21 cellular contexts compared by ENCODE assay signal in genomic region chr7:155984609-155985405, GRCh38.
DNase-seq lines count a peak whose midpoint lies in the region; ATAC-seq and TF ChIP-seq lines count a peak whose summit lies in the region.
"Had no signal": no experiment of that assay in that cellular context is flagged by ENCODE, and none has a peak within 500 bp of the region (broad histone marks: within the 10 kb centered on the region; RNA-seq: fewer than 3 reads in every experiment).

No MANE protein-coding gene starts in this region.

- no peak overlapping the region for H3K4me3 ChIP-seq in upper lobe of right lung

- H3K9me3 Mint-ChIP-seq in activated T-cell treated with anti-CD3 and anti-CD28 coated beads, Interleukin-2, amount 50 U/mL, for 4 hours: peaks cover 5% of the 10 kb centered on the region
- peaks cover 5% of the 10 kb centered on the region for H3K9me3 Mint-ChIP-seq in activated T-cell treated with anti-CD3 and anti-CD28 coated beads, Interleukin-2, amount 50 U/mL, for 24 hours
- peaks cover 6% of the 10 kb centered on the region for H3K9me3 Mint-ChIP-seq in chondrocyte (ENCODE audit: low read depth)

- peak; percentile 3 for DNase-seq in activated T-cell treated with anti-CD3 and anti-CD28 coated beads, Interleukin-2, amount 50 U/mL, for 4 hours
- no peak for DNase-seq in activated T-cell treated with anti-CD3 and anti-CD28 coated beads, Interleukin-2, amount 50 U/mL, for 24 hours
- DNase-seq in chondrocyte (ENCODE audit: low spot score) (peak; percentile 58), mesenteric fat pad (ENCODE audit: low spot score) (peak; percentile 60), upper lobe of right lung (peak; percentile 38), NCI-H2081 (lab: John Stamatoyannopoulos, UW) (no peak), sciatic nerve (ENCODE audit: low spot score) (no peak)
- DNase-seq: AML-193, DMS53, GOT3, KG1, NCI-H1092 treated with DMSO at 0.1 percent for 48 hours, NCI-H1436 treated with DMSO at 0.1 percent for 48 hours, NCI-H1930, NCI-H226, NCI-H524, NCI-H774 had no signal

- H3K27ac Mint-ChIP-seq in activated T-cell treated with anti-CD3 and anti-CD28 coated beads, Interleukin-2, amount 50 U/mL, for 24 hours: no peak overlapping the region
- H3K27ac Mint-ChIP-seq in chondrocyte (ENCODE audit: unreplicated experiment): no peak overlapping the region

- H3K27me3 Mint-ChIP-seq in activated T-cell treated with anti-CD3 and anti-CD28 coated beads, Interleukin-2, amount 50 U/mL, for 4 hours (ENCODE audit: low read depth): peaks cover 6% of the 10 kb centered on the region
- H3K27me3 Mint-ChIP-seq in activated T-cell treated with anti-CD3 and anti-CD28 coated beads, Interleukin-2, amount 50 U/mL, for 24 hours: peaks cover 13% of the 10 kb centered on the region
- peaks cover 34% of the 10 kb centered on the region for H3K27me3 Mint-ChIP-seq in chondrocyte (ENCODE audit: low read depth)

- H3K36me3 Mint-ChIP-seq in activated T-cell treated with anti-CD3 and anti-CD28 coated beads, Interleukin-2, amount 50 U/mL, for 4 hours (ENCODE audit: insufficient read depth): no peaks in the 10 kb centered on the region
- H3K36me3 Mint-ChIP-seq in activated T-cell treated with anti-CD3 and anti-CD28 coated beads, Interleukin-2, amount 50 U/mL, for 24 hours (ENCODE audit: low read depth): no peaks in the 10 kb centered on the region
- H3K36me3 Mint-ChIP-seq in chondrocyte (ENCODE audit: low read depth): peaks cover 2% of the 10 kb centered on the region

- no peaks in the 10 kb centered on the region for H3K36me3 ChIP-seq in upper lobe of right lung

- H3K27ac ChIP-seq in upper lobe of right lung: no peak overlapping the region
- H3K27ac ChIP-seq: C4-2B had no signal

- H3K9me3 ChIP-seq in upper lobe of right lung: no peaks in the 10 kb centered on the region

- no peak overlapping the region for H3K4me3 Mint-ChIP-seq in activated T-cell treated with anti-CD3 and anti-CD28 coated beads, Interleukin-2, amount 50 U/mL, for 4 hours
- no peak overlapping the region for H3K4me3 Mint-ChIP-seq in activated T-cell treated with anti-CD3 and anti-CD28 coated beads, Interleukin-2, amount 50 U/mL, for 24 hours
- no peak overlapping the region for H3K4me3 Mint-ChIP-seq in chondrocyte (ENCODE audit: unreplicated experiment)

- H3K27me3 ChIP-seq in upper lobe of right lung: no peaks in the 10 kb centered on the region

- intact Hi-C loops in upper lobe of right lung (cut with DNase I) (no loop called here), sciatic nerve (cut with DNase I) (no loop called here)

- no peaks in the 10 kb centered on the region for H3K4me1 Mint-ChIP-seq in activated T-cell treated with anti-CD3 and anti-CD28 coated beads, Interleukin-2, amount 50 U/mL, for 4 hours (ENCODE audit: low read depth)
- H3K4me1 Mint-ChIP-seq in activated T-cell treated with anti-CD3 and anti-CD28 coated beads, Interleukin-2, amount 50 U/mL, for 24 hours (ENCODE audit: low read depth): no peaks in the 10 kb centered on the region
- H3K4me1 Mint-ChIP-seq in chondrocyte (ENCODE audit: low read depth): no peaks in the 10 kb centered on the region

- ATAC-seq in activated T-cell treated with anti-CD3 and anti-CD28 coated beads, Interleukin-2, amount 50 U/mL, for 4 hours: no peak
- no peak for ATAC-seq in upper lobe of right lung
- no peak for ATAC-seq in GM19023 (IDR thresholded peaks at IDR 0.05; ENCODE audit: unreplicated experiment)
- ATAC-seq in sciatic nerve: no peak
- ATAC-seq: HCT116, Right ventricle myocardium inferior had no signal

- H3K4me1 ChIP-seq in upper lobe of right lung: no peaks in the 10 kb centered on the region

- TF ChIP-seq CTCF in chondrocyte (IDR thresholded peaks at IDR 0.05): no peak
- no peak for TF ChIP-seq CTCF in upper lobe of right lung (IDR thresholded peaks at IDR 0.05)

Comparison
In these comparisons a context has a peak if more than half of its experiments do, and no peak if none do; other contexts are left out.
1. DNase-seq: peak in activated T-cell treated with anti-CD3 and anti-CD28 coated beads, Interleukin-2, amount 50 U/mL, for 4 hours (single experiment), chondrocyte (single experiment), mesenteric fat pad (single experiment) and upper lobe of right lung (single experiment); none in activated T-cell treated with anti-CD3 and anti-CD28 coated beads, Interleukin-2, amount 50 U/mL, for 24 hours (single experiment), NCI-H2081 (0 of 2) and sciatic nerve (single experiment).